ENCODE assay signal across 12 cellular contexts in the genomic region with DNA sequence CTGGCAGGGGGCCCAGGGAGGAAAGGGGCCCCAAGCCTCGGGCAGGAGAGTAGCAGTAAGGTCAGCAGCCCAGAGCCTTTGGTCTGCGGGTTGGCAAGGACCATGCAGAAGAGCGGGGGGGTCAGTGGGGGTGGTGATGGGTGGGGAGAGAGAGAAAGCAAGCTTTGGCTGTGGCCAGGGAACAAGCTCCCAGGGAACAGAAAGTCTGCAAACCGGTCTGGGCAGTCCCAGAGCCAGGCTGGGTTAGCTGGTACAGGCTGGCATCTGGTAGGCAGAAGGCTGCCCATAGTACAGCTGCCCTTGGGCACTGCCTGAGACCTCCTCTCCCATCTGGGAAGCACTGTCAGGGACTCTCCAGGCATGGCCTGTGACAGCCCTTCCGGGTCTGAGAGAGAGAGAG. TPM values are rescaled to one million over a fixed set of nuclear protein-coding genes. Genes with fewer than 3 reads are reported as not detected.
DNase-seq lines count a peak whose midpoint lies in the region; ATAC-seq and TF ChIP-seq lines count a peak whose summit lies in the region.
"Had no signal": no experiment of that assay in that cellular context is flagged by ENCODE, and none has a peak within 500 bp of the region (broad histone marks: within the 10 kb centered on the region; RNA-seq: fewer than 3 reads in every experiment).

No MANE protein-coding gene starts in this region.

- H3K27ac ChIP-seq in HCT116 (ENCODE audit: low read depth, low read length), result no peak overlapping the region
- H3K27ac ChIP-seq in right cardiac atrium (ENCODE audit: low read length), result no peak overlapping the region

- intact Hi-C loops in HCT116 (cut with micrococcal nuclease), result no loop called here
- intact Hi-C loops in right cardiac atrium (cut with DNase I), result no loop called here

- no peaks in the 10 kb centered on the region for H3K9me3 ChIP-seq in HCT116 (ENCODE audit: control insufficient read depth in 1 of 2, insufficient read depth in 1 of 2, low read depth in 1 of 2, low read length in 2 of 2)
- no peaks in the 10 kb centered on the region for H3K9me3 ChIP-seq in right cardiac atrium (ENCODE audit: control insufficient read depth, low read length)

- no peak overlapping the region for H2AFZ ChIP-seq in HCT116 (ENCODE audit: low read depth, low read length, poor library complexity, severe bottlenecking)

- H3K4me3 ChIP-seq in HCT116 (replicated peaks in 1 of 2; ENCODE audit: low read depth in 1 of 2, low read length in 2 of 2), result no peak overlapping the region
- no peak overlapping the region for H3K4me3 ChIP-seq in right cardiac atrium (ENCODE audit: low read length)

- H3K4me1 ChIP-seq in HCT116 (ENCODE audit: control insufficient read depth in 1 of 2, insufficient read depth in 2 of 2, low read length in 2 of 2) (peaks cover 8 to 23% of the 10 kb centered on the region in 2 experiments), right cardiac atrium (ENCODE audit: control insufficient read depth, insufficient read depth, low read length) (peaks cover 3% of the 10 kb centered on the region)

- TF ChIP-seq RAD21 in HCT116 (IDR thresholded peaks at IDR 0.05; ENCODE audit: low read depth), result no peak

- POLR2A ChIA-PET in HCT116 (lab: Charles Lee), result interaction anchor here (1.2 kb wide), 1 partner anchor 14 kb away, joined by 3 read pairs; no protein-coding TSS in a partner anchor

- H3K9me2 ChIP-seq in HCT116 (ENCODE audit: insufficient read depth), result no peaks in the 10 kb centered on the region

- no peak overlapping the region for H3K4me2 ChIP-seq in HCT116 (ENCODE audit: low read length)

- TF ChIP-seq CTCF in HCT116 (IDR thresholded peaks at IDR 0.05 in 2 of 3, conservative IDR thresholded peaks at IDR 0.05 in 1 of 3; ENCODE audit: borderline replicate concordance in 1 of 3, insufficient read depth in 1 of 3, low read depth in 2 of 3, low read length in 2 of 3), result no peak

- no peaks in the 10 kb centered on the region for H3K79me2 ChIP-seq in HCT116 (ENCODE audit: insufficient read depth, low read length)

- 39% methylated on average over 5 of the region's 5 CpGs for WGBS in right cardiac atrium

- RAD21 ChIA-PET in HCT116 (lab: Charles Lee; ENCODE audit: low non-redundant PET in 1 of 2, low total read pairs in 2 of 2, uncharacterized antibody in 2 of 2, unreplicated experiment in 2 of 2), result no interaction called here

- no peaks in the 10 kb centered on the region for H3K36me3 ChIP-seq in HCT116 (ENCODE audit: control insufficient read depth in 1 of 2, insufficient read depth in 2 of 2, low read length in 2 of 2)

- H4K20me1 ChIP-seq in HCT116 (ENCODE audit: insufficient read depth), result no peaks in the 10 kb centered on the region

- H3K27me3 ChIP-seq in HCT116 (ENCODE audit: insufficient read depth, low read length), result no peaks in the 10 kb centered on the region
- no peaks in the 10 kb centered on the region for H3K27me3 ChIP-seq in right cardiac atrium (ENCODE audit: control insufficient read depth, insufficient read depth)

- ATAC-seq in HCT116, result no peak
- ATAC-seq in right cardiac atrium, result peak; percentile 53 to 73
- no peak for ATAC-seq in GM21786 (IDR thresholded peaks at IDR 0.05; ENCODE audit: unreplicated experiment)
- ATAC-seq in GM21576 (IDR thresholded peaks at IDR 0.05; ENCODE audit: unreplicated experiment), result no peak
- ATAC-seq: effector memory CD8-positive, alpha-beta T cell had no signal

- TF ChIP-seq POLR2A in HCT116 (IDR thresholded peaks at IDR 0.05; ENCODE audit: borderline replicate concordance, extremely low read depth, insufficient read depth, insufficient read length), result no peak

- no peak overlapping the region for H3K9ac ChIP-seq in HCT116 (ENCODE audit: low read length)

- no TSS peak for BruUV-seq in HCT116 (replicated peaks; lab: Mats Ljungman, UMichigan)

- no peak for DNase-seq in HCT116 (ENCODE audit: low read depth, low spot score)
- peak; percentile 43 for DNase-seq in astrocyte of the hippocampus (ENCODE audit: low read depth, low spot score)
- DNase-seq in right cardiac atrium, result peak; percentile 48 to 80 (median 72)
- DNase-seq in putamen (ENCODE audit: low spot score), result peak; percentile 33
- DNase-seq in CD1c-positive myeloid dendritic cell (ENCODE audit: extremely low spot score), result no peak
- DNase-seq in inferior parietal cortex (ENCODE audit: extremely low spot score), result no peak
- DNase-seq: activated gamma-delta T cell; DND-41; effector memory CD8-positive, alpha-beta T cell; stimulated activated CD4-positive, alpha-beta T cell treated with anti-CD3 and anti-CD28 coated beads, Interleukin-2, amount 100 ng/mL, for 24 hours had no signal

- CTCF ChIA-PET in HCT116 (lab: Charles Lee), result no interaction called here

TF ChIP-seq in HCT116, 20 proteins besides CTCF, POLR2A, EP300 and RAD21:
- TF ChIP-seq JUND (IDR thresholded peaks at IDR 0.05) (0 out of 2 replicates have a peak, but pooled peaks have one; percentile 14), TCF7L2 (IDR thresholded peaks at IDR 0.05; ENCODE audit: borderline replicate concordance, extremely low read depth, insufficient read depth, insufficient read length) (no peak), SP1 (IDR thresholded peaks at IDR 0.05; ENCODE audit: low read depth) (0 out of 2 replicates have a peak, but pooled peaks have one; percentile 26)

RNA-seq across cellular contexts. Expression of gene EPB41L4B, which starts 10.5 kb away (rescaled TPM):
- total RNA-seq in HCT116 (2021; ENCODE audit: unreplicated experiment) (8.1 TPM), right cardiac atrium (10 to 100 TPM; 20.1 to 39.2 (median 27.0) TPM)
- 4.2 and 4.7 TPM in 2 replicates for polyA plus RNA-seq in HCT116 (2012)
- 11.2 TPM for polyA plus RNA-seq in right cardiac atrium

Comparison
In these comparisons a context has a peak if more than half of its experiments do, and no peak if none do; other contexts are left out.
1. ATAC-seq: peak in right cardiac atrium (2 of 2); none in HCT116 (single experiment), GM21786 (single experiment) and GM21576 (single experiment).
2. DNase-seq: peak in astrocyte of the hippocampus (single experiment), right cardiac atrium (3 of 3) and putamen (single experiment); none in HCT116 (single experiment), CD1c-positive myeloid dendritic cell (single experiment) and inferior parietal cortex (single experiment).